In the genomic region with DNA sequence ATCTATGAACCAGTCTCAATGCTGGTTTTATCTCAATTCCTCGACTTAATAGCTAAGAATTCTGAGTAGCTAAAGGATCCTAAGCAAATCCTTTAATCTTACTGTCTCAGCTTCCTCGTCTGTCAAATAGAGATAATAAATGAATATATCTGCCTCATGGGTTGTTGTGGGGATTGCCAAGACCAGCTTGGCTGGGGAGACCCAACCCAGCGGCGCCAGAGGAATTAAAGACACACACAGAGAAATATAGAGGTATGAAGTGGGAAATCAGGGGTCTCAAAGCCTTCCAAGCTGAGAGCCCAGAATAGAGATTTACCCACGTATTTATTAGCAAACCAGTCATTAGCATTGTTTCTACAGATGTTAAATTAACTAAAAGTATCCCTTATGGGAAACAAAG, we compare ENCODE assay signal across 19 cellular contexts.
DNase-seq lines count a peak whose midpoint lies in the region; ATAC-seq, FAIRE-seq and TF ChIP-seq lines count a peak whose summit lies in the region.
"Had no signal": no experiment of that assay in that cellular context is flagged by ENCODE, and none has a peak within 500 bp of the region (broad histone marks: within the 10 kb centered on the region; RNA-seq: fewer than 3 reads in every experiment).

No MANE protein-coding gene starts in this region.

- H3K4me3 ChIP-seq in WERI-Rb-1 (ENCODE audit: low read depth, low read length), result no peak overlapping the region
- H3K4me3 ChIP-seq: GM12878, HAP-1 had no signal

- H3K36me3 ChIP-seq in WERI-Rb-1, result no peaks in the 10 kb centered on the region
- H3K36me3 ChIP-seq: HAP-1 had no signal

- ATAC-seq in GM18867 (IDR thresholded peaks at IDR 0.05; ENCODE audit: unreplicated experiment), result no peak
- ATAC-seq: GM12878 had no signal

- no peak overlapping the region for H3K27ac ChIP-seq in WERI-Rb-1

- TF ChIP-seq CTCF in D721Med (IDR thresholded peaks at IDR 0.05; ENCODE audit: insufficient read depth, missing control alignments) (no peak), WERI-Rb-1 (IDR thresholded peaks at IDR 0.05; ENCODE audit: low read depth, low read length) (no peak)

- peak; percentile 92 for FAIRE-seq in D721Med (lab: Jason Lieb, UNC)
- FAIRE-seq: GM12878, H54 had no signal

- DNase-seq in D721Med (ENCODE audit: insufficient read length, low spot score) (no peak), NCI-H82 treated with DMSO at 0.1 percent for 48 hours (lab: John Stamatoyannopoulos, UW; ENCODE audit: unreplicated experiment) (peak; percentile 31), WERI-Rb-1 (peak; percentile 76), GM19240 (ENCODE audit: insufficient read length, low spot score) (no peak), NOMO-1 (lab: John Stamatoyannopoulos, UW; ENCODE audit: unreplicated experiment in 2 of 2) (no peak)
- DNase-seq: C1 segment of cervical spinal cord; Calu3; CD4-positive, alpha-beta memory T cell; COR-L47; DMS 273 treated with DMSO at 0.1 percent for 48 hours; DMS79; EL; GDM1; GOT3; HFFc6 had no signal

- H3K9me3 ChIP-seq in WERI-Rb-1 (ENCODE audit: severe bottlenecking), result no peaks in the 10 kb centered on the region
- H3K9me3 ChIP-seq: HAP-1 had no signal

- H3K27me3 ChIP-seq in WERI-Rb-1 (ENCODE audit: insufficient read depth, low read depth, severe bottlenecking), result peaks cover 11% of the 10 kb centered on the region

Comparison
In these comparisons a context has a peak if more than half of its experiments do, and no peak if none do; other contexts are left out.
1. DNase-seq: peak in NCI-H82 treated with DMSO at 0.1 percent for 48 hours (single experiment) and WERI-Rb-1 (single experiment); none in D721Med (single experiment), GM19240 (single experiment) and NOMO-1 (0 of 2).